In genomic region chr15:71296032-71296686, GRCh38 we compare ENCODE assay signal across 1 cellular context.
A peak's percentile ranks its signal among the peaks of the same experiment; 100 is the strongest.
TF ChIP-seq lines count a peak whose summit lies in the region.

No MANE protein-coding gene starts in this region.

TF ChIP-seq in SK-N-SH, 30 proteins besides CTCF, POLR2A, EP300 and RAD21 (continued from another document):
- TF ChIP-seq USF1 (IDR thresholded peaks at IDR 0.05; ENCODE audit: borderline replicate concordance, low read depth), result no peak
- peak; percentile 80 for TF ChIP-seq JUND (IDR thresholded peaks at IDR 0.05)
- no peak; the same call in 1 of the 2 replicates for TF ChIP-seq POLR2AphosphoS5 (IDR thresholded peaks at IDR 0.05; ENCODE audit: low read depth, low read length)
- TF ChIP-seq NRF1 (IDR thresholded peaks at IDR 0.05; ENCODE audit: low read depth, low read length), result no peak
- TF ChIP-seq USF2 (IDR thresholded peaks at IDR 0.05; ENCODE audit: borderline replicate concordance, low read depth, low read length), result no peak
- TF ChIP-seq SMC3 (IDR thresholded peaks at IDR 0.05; ENCODE audit: low read depth, low read length), result no peak
- TF ChIP-seq MEF2A (IDR thresholded peaks at IDR 0.05; ENCODE audit: borderline replicate concordance, low read depth), result no peak
- TF ChIP-seq RCOR1 (IDR thresholded peaks at IDR 0.05; ENCODE audit: low read length), result no peak
- no peak for TF ChIP-seq TEAD4 (IDR thresholded peaks at IDR 0.05; ENCODE audit: borderline replicate concordance, insufficient read depth)
- no peak for TF ChIP-seq FOXJ3 (CRISPR knock-in tag; IDR thresholded peaks at IDR 0.05)
- no peak for TF ChIP-seq EZH2phosphoT487 (IDR thresholded peaks at IDR 0.05; ENCODE audit: borderline replicate concordance, low read depth)
- TF ChIP-seq PBX3 (IDR thresholded peaks at IDR 0.05), result peak; percentile 85
- TF ChIP-seq YY1 (IDR thresholded peaks at IDR 0.05; ENCODE audit: low read depth), result no peak
- TF ChIP-seq GABPA (IDR thresholded peaks at IDR 0.05; ENCODE audit: low read depth), result no peak
- TF ChIP-seq MXI1 (IDR thresholded peaks at IDR 0.05; ENCODE audit: low read depth, low read length), result no peak
- TF ChIP-seq TAF1 (IDR thresholded peaks at IDR 0.05; ENCODE audit: borderline replicate concordance, low read depth, low read length), result no peak
- TF ChIP-seq IRF3 (IDR thresholded peaks at IDR 0.05; ENCODE audit: low read depth, low read length), result no peak
- TF ChIP-seq CHD2 (IDR thresholded peaks at IDR 0.05; ENCODE audit: low read length, partially characterized antibody), result no peak
- no peak; the same call in 1 of the 2 replicates for TF ChIP-seq RXRA (IDR thresholded peaks at IDR 0.05; ENCODE audit: borderline replicate concordance, low read depth)
